1 cellular context compared by ENCODE assay signal in the genomic region with DNA sequence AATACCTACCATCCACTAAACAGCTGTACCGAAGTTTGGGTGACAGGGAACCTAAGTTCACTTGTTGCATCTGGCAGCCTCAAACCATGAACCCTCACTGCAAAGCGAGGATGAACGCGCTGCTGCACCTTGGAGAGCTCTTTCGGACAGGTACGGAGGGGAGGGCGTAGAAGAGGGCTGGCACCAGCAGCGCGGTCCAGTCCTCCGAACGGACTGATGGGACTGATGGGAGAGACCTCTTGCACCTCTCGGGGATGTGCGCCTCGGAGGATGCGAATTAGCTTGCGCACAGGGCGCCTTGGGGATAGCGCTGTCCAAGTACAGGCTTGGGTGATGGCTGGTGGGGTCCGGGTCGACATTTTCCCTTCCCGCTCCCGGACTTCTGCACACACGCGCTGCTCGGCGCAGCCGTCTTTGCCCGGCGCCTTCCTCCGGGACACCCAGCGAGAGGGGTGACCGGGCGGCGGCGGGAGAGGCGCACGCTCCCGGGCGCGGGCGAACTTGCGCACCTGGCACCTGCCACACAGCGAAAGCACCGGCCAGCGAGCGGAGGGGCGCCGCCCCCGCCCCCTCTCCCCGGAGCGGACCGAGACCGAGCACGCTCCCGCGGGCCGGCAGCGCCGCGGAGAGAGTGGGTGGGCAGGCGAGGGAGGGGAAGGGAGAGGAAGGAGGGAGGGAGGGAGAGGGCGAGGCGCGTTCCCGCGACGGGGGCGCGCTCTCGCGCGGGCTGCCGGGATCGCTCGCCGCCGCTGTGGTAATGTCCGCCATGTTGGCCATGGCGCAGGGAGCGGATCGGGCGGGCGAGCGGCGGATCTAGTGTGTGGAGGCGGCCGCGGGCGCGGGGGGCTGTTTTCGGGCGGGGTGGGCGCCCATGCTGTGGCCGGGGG.
TF ChIP-seq lines count a peak whose summit lies in the region.

Gene EPC2 (plus strand): TSS at position 754 of the 887 bp plus-strand sequence. CDS start 267 bp downstream, outside the sequence.

TF ChIP-seq in WTC11, 78 proteins besides CTCF, POLR2A, EP300 and RAD21 (continued from another document and continues in another):
- TF ChIP-seq EMX1 (CRISPR knock-in tag; IDR thresholded peaks at IDR 0.05) (peak; percentile 21; the same call in 1 of the 2 replicates), ELF4 (CRISPR knock-in tag; IDR thresholded peaks at IDR 0.05; ENCODE audit: low read depth) (peak; percentile 16; the same call in 1 of the 2 replicates), ARID4B (CRISPR knock-in tag; IDR thresholded peaks at IDR 0.05; ENCODE audit: borderline replicate concordance) (no peak; the same call in 1 of the 2 replicates), MXD4 (CRISPR knock-in tag; IDR thresholded peaks at IDR 0.05; ENCODE audit: borderline replicate concordance) (no peak), GRHL2 (CRISPR knock-in tag; IDR thresholded peaks at IDR 0.05; ENCODE audit: insufficient replicate concordance, severe bottlenecking) (no peak), MYBL2 (CRISPR knock-in tag; IDR thresholded peaks at IDR 0.05) (no peak; the same call in 1 of the 2 replicates), NFE2L1 (CRISPR knock-in tag; IDR thresholded peaks at IDR 0.05) (no peak; the same call in 1 of the 2 replicates), HMGA2 (CRISPR knock-in tag; IDR thresholded peaks at IDR 0.05) (no peak), ZNF121 (CRISPR knock-in tag; IDR thresholded peaks at IDR 0.05) (peak; percentile 38; the same call in 1 of the 2 replicates), CREB1 (CRISPR knock-in tag; IDR thresholded peaks at IDR 0.05) (peak; percentile 20; the same call in 1 of the 2 replicates), FOXJ3 (CRISPR knock-in tag; IDR thresholded peaks at IDR 0.05; ENCODE audit: borderline replicate concordance) (no peak), TCF7 (CRISPR knock-in tag; IDR thresholded peaks at IDR 0.05; ENCODE audit: low read depth) (no peak), JAZF1 (CRISPR knock-in tag; IDR thresholded peaks at IDR 0.05) (no peak), ZNF317 (CRISPR knock-in tag; IDR thresholded peaks at IDR 0.05; ENCODE audit: borderline replicate concordance, low read depth) (no peak; the same call in 1 of the 2 replicates), JUN (CRISPR knock-in tag; IDR thresholded peaks at IDR 0.05) (no peak), NFATC4 (CRISPR knock-in tag; IDR thresholded peaks at IDR 0.05) (no peak), RELA (CRISPR knock-in tag; IDR thresholded peaks at IDR 0.05; ENCODE audit: borderline replicate concordance) (peak; percentile 64; the same call in 1 of the 2 replicates), SMAD4 (CRISPR knock-in tag; IDR thresholded peaks at IDR 0.05) (no peak), RORB (CRISPR knock-in tag; IDR thresholded peaks at IDR 0.05) (no peak), ZNF512 (CRISPR knock-in tag; IDR thresholded peaks at IDR 0.05; ENCODE audit: borderline replicate concordance) (no peak), OVOL2 (CRISPR knock-in tag; IDR thresholded peaks at IDR 0.05; ENCODE audit: borderline replicate concordance) (no peak), ZNF416 (CRISPR knock-in tag; IDR thresholded peaks at IDR 0.05) (no peak), ZNF671 (CRISPR knock-in tag; IDR thresholded peaks at IDR 0.05) (no peak), IRF1 (CRISPR knock-in tag; IDR thresholded peaks at IDR 0.05) (no peak), ZNF219 (CRISPR knock-in tag; IDR thresholded peaks at IDR 0.05; ENCODE audit: borderline replicate concordance) (no peak), ZNF396 (CRISPR knock-in tag; IDR thresholded peaks at IDR 0.05; ENCODE audit: borderline replicate concordance) (no peak), NR3C1 (CRISPR knock-in tag; conservative IDR thresholded peaks at IDR 0.05; ENCODE audit: low read depth) (no peak), NFYB (CRISPR knock-in tag; conservative IDR thresholded peaks at IDR 0.05; ENCODE audit: low read depth) (no peak), PRRX2 (CRISPR knock-in tag; IDR thresholded peaks at IDR 0.05) (no peak), SP1 (CRISPR knock-in tag; conservative IDR thresholded peaks at IDR 0.05) (peak; percentile 72), GABPB1 (CRISPR knock-in tag; IDR thresholded peaks at IDR 0.05) (peak; percentile 35; the same call in 1 of the 2 replicates), IRF2 (CRISPR knock-in tag; IDR thresholded peaks at IDR 0.05; ENCODE audit: borderline replicate concordance, low read depth) (no peak)
- TF ChIP-seq, protein P1, sequence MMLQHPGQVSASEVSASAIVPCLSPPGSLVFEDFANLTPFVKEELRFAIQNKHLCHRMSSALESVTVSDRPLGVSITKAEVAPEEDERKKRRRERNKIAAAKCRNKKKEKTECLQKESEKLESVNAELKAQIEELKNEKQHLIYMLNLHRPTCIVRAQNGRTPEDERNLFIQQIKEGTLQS (CRISPR knock-in tag; conservative IDR thresholded peaks at IDR 0.05) = no peak
- TF ChIP-seq, protein P2, sequence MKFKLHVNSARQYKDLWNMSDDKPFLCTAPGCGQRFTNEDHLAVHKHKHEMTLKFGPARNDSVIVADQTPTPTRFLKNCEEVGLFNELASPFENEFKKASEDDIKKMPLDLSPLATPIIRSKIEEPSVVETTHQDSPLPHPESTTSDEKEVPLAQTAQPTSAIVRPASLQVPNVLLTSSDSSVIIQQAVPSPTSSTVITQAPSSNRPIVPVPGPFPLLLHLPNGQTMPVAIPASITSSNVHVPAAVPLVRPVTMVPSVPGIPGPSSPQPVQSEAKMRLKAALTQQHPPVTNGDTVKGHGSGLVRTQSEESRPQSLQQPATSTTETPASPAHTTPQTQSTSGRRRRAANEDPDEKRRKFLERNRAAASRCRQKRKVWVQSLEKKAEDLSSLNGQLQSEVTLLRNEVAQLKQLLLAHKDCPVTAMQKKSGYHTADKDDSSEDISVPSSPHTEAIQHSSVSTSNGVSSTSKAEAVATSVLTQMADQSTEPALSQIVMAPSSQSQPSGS (CRISPR knock-in tag; IDR thresholded peaks at IDR 0.05; ENCODE audit: borderline replicate concordance, low read depth) = no peak
- TF ChIP-seq, protein P3, sequence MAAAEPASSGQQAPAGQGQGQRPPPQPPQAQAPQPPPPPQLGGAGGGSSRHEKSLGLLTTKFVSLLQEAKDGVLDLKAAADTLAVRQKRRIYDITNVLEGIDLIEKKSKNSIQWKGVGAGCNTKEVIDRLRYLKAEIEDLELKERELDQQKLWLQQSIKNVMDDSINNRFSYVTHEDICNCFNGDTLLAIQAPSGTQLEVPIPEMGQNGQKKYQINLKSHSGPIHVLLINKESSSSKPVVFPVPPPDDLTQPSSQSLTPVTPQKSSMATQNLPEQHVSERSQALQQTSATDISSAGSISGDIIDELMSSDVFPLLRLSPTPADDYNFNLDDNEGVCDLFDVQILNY (CRISPR knock-in tag; IDR thresholded peaks at IDR 0.05) = peak; percentile 78
- TF ChIP-seq, protein P4, sequence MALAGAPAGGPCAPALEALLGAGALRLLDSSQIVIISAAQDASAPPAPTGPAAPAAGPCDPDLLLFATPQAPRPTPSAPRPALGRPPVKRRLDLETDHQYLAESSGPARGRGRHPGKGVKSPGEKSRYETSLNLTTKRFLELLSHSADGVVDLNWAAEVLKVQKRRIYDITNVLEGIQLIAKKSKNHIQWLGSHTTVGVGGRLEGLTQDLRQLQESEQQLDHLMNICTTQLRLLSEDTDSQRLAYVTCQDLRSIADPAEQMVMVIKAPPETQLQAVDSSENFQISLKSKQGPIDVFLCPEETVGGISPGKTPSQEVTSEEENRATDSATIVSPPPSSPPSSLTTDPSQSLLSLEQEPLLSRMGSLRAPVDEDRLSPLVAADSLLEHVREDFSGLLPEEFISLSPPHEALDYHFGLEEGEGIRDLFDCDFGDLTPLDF (CRISPR knock-in tag; IDR thresholded peaks at IDR 0.05) = peak; percentile 74
- TF ChIP-seq, protein P5, sequence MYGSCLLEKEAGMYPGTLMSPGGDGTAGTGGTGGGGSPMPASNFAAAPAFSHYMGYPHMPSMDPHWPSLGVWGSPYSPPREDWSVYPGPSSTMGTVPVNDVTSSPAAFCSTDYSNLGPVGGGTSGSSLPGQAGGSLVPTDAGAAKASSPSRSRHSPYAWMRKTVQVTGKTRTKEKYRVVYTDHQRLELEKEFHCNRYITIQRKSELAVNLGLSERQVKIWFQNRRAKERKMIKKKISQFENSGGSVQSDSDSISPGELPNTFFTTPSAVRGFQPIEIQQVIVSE (CRISPR knock-in tag; IDR thresholded peaks at IDR 0.05; ENCODE audit: borderline replicate concordance) = no peak
- TF ChIP-seq, protein P6, sequence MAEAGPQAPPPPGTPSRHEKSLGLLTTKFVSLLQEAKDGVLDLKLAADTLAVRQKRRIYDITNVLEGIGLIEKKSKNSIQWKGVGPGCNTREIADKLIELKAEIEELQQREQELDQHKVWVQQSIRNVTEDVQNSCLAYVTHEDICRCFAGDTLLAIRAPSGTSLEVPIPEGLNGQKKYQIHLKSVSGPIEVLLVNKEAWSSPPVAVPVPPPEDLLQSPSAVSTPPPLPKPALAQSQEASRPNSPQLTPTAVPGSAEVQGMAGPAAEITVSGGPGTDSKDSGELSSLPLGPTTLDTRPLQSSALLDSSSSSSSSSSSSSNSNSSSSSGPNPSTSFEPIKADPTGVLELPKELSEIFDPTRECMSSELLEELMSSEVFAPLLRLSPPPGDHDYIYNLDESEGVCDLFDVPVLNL (CRISPR knock-in tag; IDR thresholded peaks at IDR 0.05; ENCODE audit: borderline replicate concordance, low read depth) = no peak
- TF ChIP-seq, protein P7, sequence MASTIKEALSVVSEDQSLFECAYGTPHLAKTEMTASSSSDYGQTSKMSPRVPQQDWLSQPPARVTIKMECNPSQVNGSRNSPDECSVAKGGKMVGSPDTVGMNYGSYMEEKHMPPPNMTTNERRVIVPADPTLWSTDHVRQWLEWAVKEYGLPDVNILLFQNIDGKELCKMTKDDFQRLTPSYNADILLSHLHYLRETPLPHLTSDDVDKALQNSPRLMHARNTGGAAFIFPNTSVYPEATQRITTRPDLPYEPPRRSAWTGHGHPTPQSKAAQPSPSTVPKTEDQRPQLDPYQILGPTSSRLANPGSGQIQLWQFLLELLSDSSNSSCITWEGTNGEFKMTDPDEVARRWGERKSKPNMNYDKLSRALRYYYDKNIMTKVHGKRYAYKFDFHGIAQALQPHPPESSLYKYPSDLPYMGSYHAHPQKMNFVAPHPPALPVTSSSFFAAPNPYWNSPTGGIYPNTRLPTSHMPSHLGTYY (CRISPR knock-in tag; IDR thresholded peaks at IDR 0.05) = no peak
- TF ChIP-seq, protein P8, sequence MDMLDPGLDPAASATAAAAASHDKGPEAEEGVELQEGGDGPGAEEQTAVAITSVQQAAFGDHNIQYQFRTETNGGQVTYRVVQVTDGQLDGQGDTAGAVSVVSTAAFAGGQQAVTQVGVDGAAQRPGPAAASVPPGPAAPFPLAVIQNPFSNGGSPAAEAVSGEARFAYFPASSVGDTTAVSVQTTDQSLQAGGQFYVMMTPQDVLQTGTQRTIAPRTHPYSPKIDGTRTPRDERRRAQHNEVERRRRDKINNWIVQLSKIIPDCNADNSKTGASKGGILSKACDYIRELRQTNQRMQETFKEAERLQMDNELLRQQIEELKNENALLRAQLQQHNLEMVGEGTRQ (CRISPR knock-in tag; IDR thresholded peaks at IDR 0.05) = no peak
